ENCODE assay signal across 18 cellular contexts in the genomic region with DNA sequence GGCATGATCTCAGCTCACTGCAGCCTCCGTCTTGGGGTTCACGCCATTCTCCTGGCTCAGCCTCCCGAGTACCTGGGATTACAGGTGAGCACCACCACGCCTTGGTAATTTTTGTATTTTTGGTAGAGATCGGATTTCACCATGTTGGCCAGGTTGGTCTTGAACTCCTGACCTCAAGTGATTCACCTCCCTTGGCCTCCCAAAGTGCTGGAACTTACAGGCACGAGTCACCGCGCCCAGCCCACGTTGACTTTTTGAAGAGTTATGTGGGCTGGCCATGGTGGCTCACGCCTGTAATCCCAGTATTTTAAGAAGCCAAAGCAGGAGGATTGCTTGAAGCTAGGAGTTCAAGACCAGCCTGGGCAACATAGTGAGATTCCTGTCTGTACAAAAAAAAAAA. TPM values are rescaled to one million over a fixed set of nuclear protein-coding genes. Genes with fewer than 3 reads are reported as not detected.
"Had no signal": no experiment of that assay in that cellular context is flagged by ENCODE, and none has a peak within 500 bp of the region (broad histone marks: within the 10 kb centered on the region; RNA-seq: fewer than 3 reads in every experiment).

No MANE protein-coding gene starts in this region.

- H3K27me3 ChIP-seq: ascending aorta, tibial nerve, vagina had no signal

- H3K27ac ChIP-seq: ascending aorta, tibial nerve, vagina had no signal

- H3K4me3 ChIP-seq: ascending aorta, tibial nerve, vagina had no signal

- DNase-seq: activated CD4-positive, alpha-beta T cell treated with anti-CD3 and anti-CD28 coated beads, Interleukin-2, amount 50 U/mL, for 1 hour; activated CD8-positive, alpha-beta memory T cell treated with anti-CD3 and anti-CD28 coated beads for 24 hours; activated naive CD4-positive, alpha-beta T cell treated with Interleukin-2 at 50 U/mL for 16 hours; activated naive CD8-positive, alpha-beta T cell treated with anti-CD3 and anti-CD28 coated beads, Interleukin-2, amount 50 U/mL, for 24 hours; effector memory CD4-positive, alpha-beta T cell; occipital lobe; right cardiac atrium; small intestine; stimulated activated CD4-positive, alpha-beta T cell treated with anti-CD3 and anti-CD28 coated beads, Interleukin-4, amount 100 ng/mL, for 4 hours; stimulated activated CD8-positive, alpha-beta memory T cell treated with anti-CD3 and anti-CD28 coated beads, Interleukin-4, amount 100 ng/mL, for 48 hours; stimulated activated naive CD4-positive, alpha-beta T cell treated with Interleukin-2 at 50 U/mL for 16 hours; substantia nigra had no signal

- H3K4me1 ChIP-seq: ascending aorta, tibial nerve, vagina had no signal

- H3K9me3 ChIP-seq: ascending aorta, vagina had no signal

- H3K36me3 ChIP-seq: ascending aorta, tibial nerve, vagina had no signal

RNA-seq across cellular contexts. Expression of a gene that starts 20.8 kb away (rescaled TPM):
- total RNA-seq: ascending aorta, cerebellum, fibroblast of lung, occipital lobe, progenitor cell of endocrine pancreas, right cardiac atrium, tibial nerve, vagina had no signal
- polyA plus RNA-seq: right cardiac atrium had no signal

RNA-seq across cellular contexts. Expression of a gene that starts 37.0 kb away (rescaled TPM):
- total RNA-seq: ascending aorta, fibroblast of lung, progenitor cell of endocrine pancreas, vagina had no signal
- polyA plus RNA-seq: small intestine had no signal
